Comparison of ENCODE assay signal across 1 cellular context in genomic region chr10:17833656-17834055, GRCh38.
TF ChIP-seq lines count a peak whose summit lies in the region.

No MANE protein-coding gene starts in this region.

TF ChIP-seq in K562, 482 proteins besides CTCF, POLR2A, EP300 and RAD21:
- TF ChIP-seq RBM25 (IDR thresholded peaks at IDR 0.05; ENCODE audit: low read depth, low read length, severe bottlenecking), result peak; percentile 46
- TF ChIP-seq CC2D1A (IDR thresholded peaks at IDR 0.05), result no peak
